In genomic region chr4:144176476-144176875, GRCh38 we compare ENCODE assay signal across 23 cellular contexts. TPM values are rescaled to one million over a fixed set of nuclear protein-coding genes. Genes with fewer than 3 reads are reported as not detected.
DNase-seq lines count a peak whose midpoint lies in the region; ATAC-seq and TF ChIP-seq lines count a peak whose summit lies in the region.
"Had no signal": no experiment of that assay in that cellular context is flagged by ENCODE, and none has a peak within 500 bp of the region (broad histone marks: within the 10 kb centered on the region; RNA-seq: fewer than 3 reads in every experiment).

No MANE protein-coding gene starts in this region.

- ATAC-seq in GM19397 (IDR thresholded peaks at IDR 0.05; ENCODE audit: unreplicated experiment) (no peak), GM19023 (IDR thresholded peaks at IDR 0.05; ENCODE audit: unreplicated experiment) (no peak)
- ATAC-seq: PC-3 had no signal

- H3K4me1 Mint-ChIP-seq in type B pancreatic cell (ENCODE audit: unreplicated experiment) = peaks cover 20% of the 10 kb centered on the region
- peaks cover 17% of the 10 kb centered on the region for H3K4me1 Mint-ChIP-seq in activated naive CD4-positive, alpha-beta T cell treated with anti-CD3 and anti-CD28 coated beads, Interleukin-2, amount 10 ng/mL, durations not matched to agents 7 days and 5 days
- H3K4me1 Mint-ChIP-seq: CD14-positive monocyte had no signal

- no peaks in the 10 kb centered on the region for H3K36me3 Mint-ChIP-seq in type B pancreatic cell
- no peaks in the 10 kb centered on the region for H3K36me3 Mint-ChIP-seq in activated naive CD4-positive, alpha-beta T cell treated with anti-CD3 and anti-CD28 coated beads, Interleukin-2, amount 10 ng/mL, durations not matched to agents 7 days and 5 days
- H3K36me3 Mint-ChIP-seq: CD14-positive monocyte had no signal

- H3K4me3 ChIP-seq in adipocyte (ENCODE audit: low read length) (no peak overlapping the region), choroid plexus epithelial cell (ENCODE audit: low read depth, low read length) (no peak overlapping the region)
- H3K4me3 ChIP-seq: GM23248, HAP-1 had no signal

- H3K9me3 ChIP-seq in adipocyte (ENCODE audit: control insufficient read depth, low read length) = no peaks in the 10 kb centered on the region
- H3K9me3 ChIP-seq: HAP-1, SK-N-SH had no signal

- no peak overlapping the region for H3K9ac ChIP-seq in adipocyte (ENCODE audit: low read length)
- H3K9ac ChIP-seq: GM23248, SK-N-SH had no signal

- no peak overlapping the region for H3K27ac Mint-ChIP-seq in type B pancreatic cell
- no peak overlapping the region for H3K27ac Mint-ChIP-seq in activated naive CD4-positive, alpha-beta T cell treated with anti-CD3 and anti-CD28 coated beads, Interleukin-2, amount 10 ng/mL, durations not matched to agents 7 days and 5 days
- H3K27ac Mint-ChIP-seq: CD14-positive monocyte had no signal

- no peaks in the 10 kb centered on the region for H3K9me3 Mint-ChIP-seq in type B pancreatic cell
- no peaks in the 10 kb centered on the region for H3K9me3 Mint-ChIP-seq in activated naive CD4-positive, alpha-beta T cell treated with anti-CD3 and anti-CD28 coated beads, Interleukin-2, amount 10 ng/mL, durations not matched to agents 7 days and 5 days
- H3K9me3 Mint-ChIP-seq: CD14-positive monocyte had no signal

- no peaks in the 10 kb centered on the region for H3K36me3 ChIP-seq in adipocyte (ENCODE audit: control insufficient read depth, insufficient read depth, low read length, severe bottlenecking)
- H3K36me3 ChIP-seq: HAP-1 had no signal

- CTCF ChIA-PET in activated naive CD4-positive, alpha-beta T cell treated with anti-CD3 and anti-CD28 coated beads, Interleukin-2, amount 10 ng/mL, durations not matched to agents 7 days and 5 days (lab: Charles Lee) = no interaction called here

- H3K4me3 Mint-ChIP-seq in type B pancreatic cell = no peak overlapping the region
- H3K4me3 Mint-ChIP-seq in activated naive CD4-positive, alpha-beta T cell treated with anti-CD3 and anti-CD28 coated beads, Interleukin-2, amount 10 ng/mL, durations not matched to agents 7 days and 5 days = no peak overlapping the region
- H3K4me3 Mint-ChIP-seq: CD14-positive monocyte had no signal

- H3K27me3 ChIP-seq in adipocyte (replicated peaks; ENCODE audit: control insufficient read depth, insufficient read depth, low read length) = no peaks in the 10 kb centered on the region

- peaks cover 4% of the 10 kb centered on the region for H3K4me1 ChIP-seq in adipocyte (ENCODE audit: control insufficient read depth, insufficient read depth, low read length)
- H3K4me1 ChIP-seq: HAP-1 had no signal

- H3K27me3 Mint-ChIP-seq in type B pancreatic cell = no peaks in the 10 kb centered on the region
- no peaks in the 10 kb centered on the region for H3K27me3 Mint-ChIP-seq in activated naive CD4-positive, alpha-beta T cell treated with anti-CD3 and anti-CD28 coated beads, Interleukin-2, amount 10 ng/mL, durations not matched to agents 7 days and 5 days

- DNase-seq in adipocyte (ENCODE audit: low read depth) = peak; percentile 34
- DNase-seq in choroid plexus epithelial cell (ENCODE audit: low read depth) = peak; percentile 66
- peak; percentile 8 for DNase-seq in hepatic stellate cell (ENCODE audit: low spot score)
- no peak for DNase-seq in type B pancreatic cell (ENCODE audit: extremely low spot score, unreplicated experiment)
- DNase-seq in activated naive CD4-positive, alpha-beta T cell treated with anti-CD3 and anti-CD28 coated beads, Interleukin-2, amount 10 ng/mL, durations not matched to agents 7 days and 5 days = no peak
- DNase-seq: DMS 273 treated with DMSO at 0.1 percent for 48 hours, DND-41, GM23248, KG1, NCI-H1417 treated with DMSO at 0.1 percent for 48 hours, NCI-H187 treated with DMSO at 0.1 percent for 48 hours, NCI-H2227 treated with DMSO at 0.1 percent for 48 hours, NCI-H524, NCI-H82, PC-3, RPMI8226, SHP77 treated with DMSO at 0.1 percent for 48 hours, SK-N-SH had no signal

- TF ChIP-seq CTCF in choroid plexus epithelial cell (conservative IDR thresholded peaks at IDR 0.05; ENCODE audit: low read depth, low read length) = no peak
- no peak for TF ChIP-seq CTCF in type B pancreatic cell (conservative IDR thresholded peaks at IDR 0.05)

RNA-seq across cellular contexts. Expression of gene GYPA, which starts 36.0 kb away (rescaled TPM):
- total RNA-seq in type B pancreatic cell (ENCODE audit: low replicate concordance) = not detected in 2 replicates
- total RNA-seq: G401, GM23248, PC-3 had no signal

Comparison
In these comparisons a context has a peak if more than half of its experiments do, and no peak if none do; other contexts are left out.
1. DNase-seq: peak in adipocyte (single experiment), choroid plexus epithelial cell (single experiment) and hepatic stellate cell (single experiment); none in type B pancreatic cell (single experiment) and activated naive CD4-positive, alpha-beta T cell treated with anti-CD3 and anti-CD28 coated beads, Interleukin-2, amount 10 ng/mL, durations not matched to agents 7 days and 5 days (single experiment).